ENCODE assay signal across 22 cellular contexts in the genomic region with DNA sequence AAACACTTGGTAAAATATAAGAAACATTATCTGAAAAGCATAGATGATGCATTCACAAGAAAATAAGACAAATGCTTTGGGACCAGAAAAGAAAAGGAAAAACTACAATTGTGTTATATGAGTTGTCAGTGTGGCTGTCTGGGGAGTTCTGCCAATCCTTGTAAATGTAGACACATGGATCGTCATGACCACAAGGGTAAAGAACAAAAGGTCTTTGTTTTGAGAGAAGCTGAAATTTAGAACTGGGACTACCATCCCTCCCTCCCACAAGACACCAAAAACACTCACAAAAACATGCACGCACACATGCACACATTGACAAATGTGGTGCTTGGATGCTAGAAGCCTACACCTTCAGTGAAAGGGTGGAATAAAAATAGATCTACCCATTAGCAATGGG.
"Had no signal": no experiment of that assay in that cellular context is flagged by ENCODE, and none has a peak within 500 bp of the region (broad histone marks: within the 10 kb centered on the region; RNA-seq: fewer than 3 reads in every experiment).

No MANE protein-coding gene starts in this region.

- H2AFZ ChIP-seq: parathyroid adenoma had no signal

- H3K4me3 ChIP-seq: ascending aorta, breast epithelium, gastrocnemius medialis, heart left ventricle, sigmoid colon, spleen, thyroid gland had no signal

- H3K9ac ChIP-seq: parathyroid adenoma had no signal

- H3K27me3 ChIP-seq: ascending aorta, breast epithelium, gastrocnemius medialis, heart left ventricle, neutrophil, sigmoid colon, spleen, thyroid gland had no signal

- H3K36me3 ChIP-seq: ascending aorta, breast epithelium, gastrocnemius medialis, heart left ventricle, neutrophil, sigmoid colon, spleen, thyroid gland had no signal

- ATAC-seq: activated CD4-positive, CD25-positive, alpha-beta regulatory T cell treated with anti-CD3 and anti-CD28 coated beads, Interleukin-2, amount 50 U/mL, for 24 hours; activated T-cell treated with anti-CD3 and anti-CD28 coated beads, Interleukin-2, amount 50 U/mL, for 72 hours; gastrocnemius medialis; heart left ventricle; left ventricle myocardium superior; natural killer cell; stimulated activated memory B cell treated with anti-CD40 and anti-IgM and Interleukin-4, amounts not matched to agents 10 μg/mL and 1 μg/mL and 100 μg/mL, for 72 hours had no signal

- H3K9me3 ChIP-seq: ascending aorta, breast epithelium, gastrocnemius medialis, heart left ventricle, neutrophil, sigmoid colon, spleen, thyroid gland had no signal

- DNase-seq: activated CD8-positive, alpha-beta memory T cell treated with anti-CD3 and anti-CD28 coated beads for 24 hours; activated CD8-positive, alpha-beta memory T cell treated with anti-CD3 and anti-CD28 coated beads, Interleukin-2, amount 50 U/mL, for 48 hours; activated effector memory CD4-positive, alpha-beta T cell treated with anti-CD3 and anti-CD28 coated beads, Interleukin-2, amount 50 U/mL, for 16 hours; activated naive CD4-positive, alpha-beta T cell treated with anti-CD3 and anti-CD28 coated beads, Interleukin-2, amount 50 U/mL, for 16 hours; activated T-cell treated with anti-CD3 and anti-CD28 coated beads, Interleukin-2, amount 50 U/mL, for 72 hours; cortex of kidney; effector CD4-positive, alpha-beta T cell; gastrocnemius medialis; heart left ventricle; left ventricle myocardium superior; mesenchymal stem cell; natural killer cell; sigmoid colon; spleen; stimulated activated CD4-positive, alpha-beta T cell treated with anti-CD3 and anti-CD28 coated beads, Interleukin-4, amount 100 ng/mL, for 4 hours; thyroid gland had no signal

- H3K27ac ChIP-seq: ascending aorta, breast epithelium, gastrocnemius medialis, heart left ventricle, neutrophil, parathyroid adenoma, sigmoid colon, spleen, thyroid gland had no signal

- H3K79me2 ChIP-seq: parathyroid adenoma had no signal

- H3K4me1 ChIP-seq: ascending aorta, breast epithelium, gastrocnemius medialis, heart left ventricle, parathyroid adenoma, sigmoid colon, spleen, thyroid gland had no signal
